11 cellular contexts compared by ENCODE assay signal in genomic region chr6:38739532-38739931, GRCh38. TPM values are rescaled to one million over a fixed set of nuclear protein-coding genes. Genes with fewer than 3 reads are reported as not detected.
DNase-seq lines count a peak whose midpoint lies in the region; TF ChIP-seq lines count a peak whose summit lies in the region.
"Had no signal": no experiment of that assay in that cellular context is flagged by ENCODE, and none has a peak within 500 bp of the region (broad histone marks: within the 10 kb centered on the region; RNA-seq: fewer than 3 reads in every experiment).

No MANE protein-coding gene starts in this region.

- H3K4me3 Mint-ChIP-seq in neural progenitor cell, result no peak overlapping the region

- H3K9ac ChIP-seq in Karpas-422 (ENCODE audit: low read length), result no peak overlapping the region
- H3K9ac ChIP-seq in neural progenitor cell, result no peak overlapping the region

- H2AFZ ChIP-seq in Karpas-422 (ENCODE audit: low read length), result no peak overlapping the region
- no peak overlapping the region for H2AFZ ChIP-seq in neural progenitor cell (replicated peaks)
- H2AFZ ChIP-seq in PC-9, result no peak overlapping the region

- no peaks in the 10 kb centered on the region for H3K4me1 Mint-ChIP-seq in neural progenitor cell

- intact Hi-C loops in PC-9 (cut with micrococcal nuclease; ENCODE audit: unreplicated experiment), result no loop called here

- BruUV-seq in PC-9 (replicated peaks; lab: Mats Ljungman, UMichigan), result no TSS peak

- H3K36me3 ChIP-seq in Karpas-422 (ENCODE audit: insufficient read depth, low read length), result no peaks in the 10 kb centered on the region
- H3K36me3 ChIP-seq in brain microvascular endothelial cell (replicated peaks), result no peaks in the 10 kb centered on the region
- H3K36me3 ChIP-seq in neural progenitor cell, result no peaks in the 10 kb centered on the region
- H3K36me3 ChIP-seq in PC-9 (ENCODE audit: low read depth), result no peaks in the 10 kb centered on the region
- H3K36me3 ChIP-seq: gastroesophageal sphincter had no signal

- POLR2A ChIA-PET in PC-9 (lab: Charles Lee; ENCODE audit: unreplicated experiment), result interaction anchor here (0.7 kb wide), 1 partner anchor 46 kb away, joined by 3 read pairs; no protein-coding TSS in a partner anchor

- H3K9me3 ChIP-seq in Karpas-422 (ENCODE audit: low read length) (no peaks in the 10 kb centered on the region), neural progenitor cell (ENCODE audit: low read depth) (no peaks in the 10 kb centered on the region), PC-9 (ENCODE audit: insufficient read depth, low read depth) (no peaks in the 10 kb centered on the region)

- H3K36me3 Mint-ChIP-seq in neural progenitor cell, result no peaks in the 10 kb centered on the region

- no peaks in the 10 kb centered on the region for H3K27me3 Mint-ChIP-seq in neural progenitor cell (ENCODE audit: insufficient read depth, low read depth)

- peak; percentile 34 for TF ChIP-seq CTCF in brain microvascular endothelial cell (IDR thresholded peaks at IDR 0.05; ENCODE audit: low read depth, low read length, missing control alignments)
- TF ChIP-seq CTCF in neural progenitor cell (IDR thresholded peaks at IDR 0.05), result peak; percentile 54
- no peak; the same call in 1 of the 2 replicates for TF ChIP-seq CTCF in PC-9 (conservative IDR thresholded peaks at IDR 0.05)

- H3F3A ChIP-seq in neural progenitor cell (ENCODE audit: low read depth) (no peaks in the 10 kb centered on the region), PC-9 (ENCODE audit: insufficient read depth, low read depth) (no peaks in the 10 kb centered on the region)

- H3K4me2 ChIP-seq in Karpas-422 (ENCODE audit: low read depth, low read length, poor library complexity, severe bottlenecking) (no peak overlapping the region), neural progenitor cell (no peak overlapping the region), PC-9 (no peak overlapping the region)

- in situ Hi-C loops in brain microvascular endothelial cell (cut with HindIII; ENCODE audit: low pct_ligation_motif_present, low sequenced_read_pairs), result no loop called here

- H3K4me3 ChIP-seq in Karpas-422 (ENCODE audit: low read length) (no peak overlapping the region), brain microvascular endothelial cell (ENCODE audit: low read depth, low read length) (no peak overlapping the region), neural progenitor cell (no peak overlapping the region), PC-9 (no peak overlapping the region)
- H3K4me3 ChIP-seq: gastroesophageal sphincter had no signal

- H3K27ac ChIP-seq in Karpas-422 (ENCODE audit: low read length) (no peak overlapping the region), brain microvascular endothelial cell (no peak overlapping the region), neural progenitor cell (no peak overlapping the region), PC-9 (no peak overlapping the region)
- H3K27ac ChIP-seq: gastroesophageal sphincter had no signal

- H3K79me2 ChIP-seq in Karpas-422 (ENCODE audit: low read length) (no peaks in the 10 kb centered on the region), neural progenitor cell (ENCODE audit: low read depth) (no peaks in the 10 kb centered on the region), PC-9 (ENCODE audit: low read depth) (no peaks in the 10 kb centered on the region)

- H3K27me3 ChIP-seq in Karpas-422 (ENCODE audit: low read length) (no peaks in the 10 kb centered on the region), brain microvascular endothelial cell (replicated peaks) (no peaks in the 10 kb centered on the region), neural progenitor cell (peaks cover 5% of the 10 kb centered on the region), PC-9 (ENCODE audit: insufficient read depth, low read depth) (no peaks in the 10 kb centered on the region)

- H4K20me1 ChIP-seq in Karpas-422 (ENCODE audit: insufficient read depth, low read depth, low read length) (no peaks in the 10 kb centered on the region), neural progenitor cell (ENCODE audit: low read depth) (no peaks in the 10 kb centered on the region), PC-9 (ENCODE audit: insufficient read depth) (no peaks in the 10 kb centered on the region)

- H3K9me2 ChIP-seq in Karpas-422 (replicated peaks; ENCODE audit: insufficient read depth, low read length) (no peaks in the 10 kb centered on the region), PC-9 (ENCODE audit: insufficient read depth) (no peaks in the 10 kb centered on the region)

- DNase-seq in DMS114 treated with DMSO at 0.1 percent for 48 hours (lab: John Stamatoyannopoulos, UW; ENCODE audit: unreplicated experiment) (peak; percentile 32), Karpas-422 (peak; percentile 38), brain microvascular endothelial cell (no peak), neural progenitor cell (ENCODE audit: low spot score) (no peak), amygdala (lab: John Stamatoyannopoulos, UW) (no peak), AG08396 (ENCODE audit: low spot score) (no peak), PC-9 (no peak)
- DNase-seq: NCI-H2081 treated with DMSO at 0.1 percent for 48 hours, right cardiac atrium had no signal

- H3K27ac Mint-ChIP-seq in neural progenitor cell, result no peak overlapping the region

- H3K4me1 ChIP-seq in Karpas-422 (ENCODE audit: low read length) (no peaks in the 10 kb centered on the region), neural progenitor cell (no peaks in the 10 kb centered on the region), PC-9 (replicated peaks; ENCODE audit: insufficient read depth) (no peaks in the 10 kb centered on the region)
- H3K4me1 ChIP-seq: gastroesophageal sphincter had no signal

- CTCF ChIA-PET in PC-9 (lab: Charles Lee), result no interaction called here

- peaks cover 5% of the 10 kb centered on the region for H3K9me3 Mint-ChIP-seq in neural progenitor cell

RNA-seq across cellular contexts. Expression of gene DNAH8, which starts 24.4 kb away (rescaled TPM):
- total RNA-seq in Karpas-422 (2014; rRNA removed; shearing (Covaris generic); ENCODE audit: low replicate concordance), result not detected in 2 replicates
- total RNA-seq in neural progenitor cell (ENCODE audit: low replicate concordance) (0.09 and 1.1 TPM in 2 replicates), PC-9 (2021) (not detected in 2 replicates)
- total RNA-seq: gastroesophageal sphincter, lung microvascular endothelial cell, right cardiac atrium had no signal

RNA-seq across cellular contexts. Expression of gene GLO1, which starts 36.6 kb away (rescaled TPM):
- 93.7 and 199 TPM in 2 replicates for total RNA-seq in Karpas-422 (2014; rRNA removed; shearing (Covaris generic); ENCODE audit: low replicate concordance)
- total RNA-seq in neural progenitor cell (ENCODE audit: low replicate concordance) (351 and 525 TPM in 2 replicates), PC-9 (2021) (77.1 and 118 TPM in 2 replicates)

Comparison
In these comparisons a context has a peak if more than half of its experiments do, and no peak if none do; other contexts are left out.
1. DNase-seq: peak in DMS114 treated with DMSO at 0.1 percent for 48 hours (single experiment) and Karpas-422 (single experiment); none in brain microvascular endothelial cell (single experiment), neural progenitor cell (single experiment), amygdala (0 of 56), AG08396 (single experiment) and PC-9 (0 of 2).